ENCODE assay signal across 1 cellular context in genomic region chr10:52316005-52316404, GRCh38.
TF ChIP-seq lines count a peak whose summit lies in the region.

No MANE protein-coding gene starts in this region.

TF ChIP-seq in endothelial cell of umbilical vein, 7 proteins besides CTCF, POLR2A, EP300 and RAD21 (continued from another document):
- peak; percentile 29 for TF ChIP-seq GATA2 (IDR thresholded peaks at IDR 0.05; ENCODE audit: insufficient read depth, insufficient read length, low read depth, low read length)
- TF ChIP-seq, protein P1, sequence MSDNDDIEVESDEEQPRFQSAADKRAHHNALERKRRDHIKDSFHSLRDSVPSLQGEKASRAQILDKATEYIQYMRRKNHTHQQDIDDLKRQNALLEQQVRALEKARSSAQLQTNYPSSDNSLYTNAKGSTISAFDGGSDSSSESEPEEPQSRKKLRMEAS (IDR thresholded peaks at IDR 0.05; ENCODE audit: insufficient read depth, insufficient read length): no peak
- no peak for TF ChIP-seq MYC (IDR thresholded peaks at IDR 0.05; ENCODE audit: low read depth, low read length)
TF ChIP-seq in endothelial cell of umbilical vein: peak in this region for 4.
